ENCODE assay signal across 9 cellular contexts in the genomic region with DNA sequence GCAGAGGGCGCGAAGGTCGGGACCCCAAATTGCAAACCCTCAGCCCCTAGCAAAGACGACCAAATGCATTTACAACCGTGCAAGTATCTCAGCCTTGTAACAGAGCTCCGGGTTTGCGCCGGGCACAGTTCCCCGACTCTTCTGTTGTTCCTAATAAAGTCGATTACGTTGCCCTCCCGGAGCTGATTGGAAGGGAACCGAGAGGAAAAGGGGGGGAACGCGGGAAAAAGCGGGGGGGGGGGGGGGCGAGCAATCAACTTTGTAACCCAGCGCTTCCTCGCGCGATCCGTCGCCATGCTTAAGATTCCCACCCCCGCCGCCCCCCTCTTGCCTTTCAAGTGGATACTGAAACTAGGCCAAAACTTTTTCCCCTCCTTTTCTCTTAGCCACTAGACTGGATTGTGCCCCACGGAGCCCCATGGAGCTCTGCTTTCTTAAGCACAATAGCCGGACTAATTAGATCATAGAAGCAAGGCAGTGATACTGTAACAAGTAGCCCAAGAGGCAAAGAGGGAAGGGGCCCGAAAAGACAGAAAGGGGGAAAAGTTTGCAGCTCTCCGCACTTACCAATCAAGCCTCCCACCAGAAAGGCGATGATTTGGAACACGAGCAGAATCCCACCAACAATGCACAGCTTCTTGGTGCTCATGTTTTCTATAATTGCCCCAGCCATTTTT. TPM values are rescaled to one million over a fixed set of nuclear protein-coding genes. Genes with fewer than 3 reads are reported as not detected.
DNase-seq lines count a peak whose midpoint lies in the region; ATAC-seq and TF ChIP-seq lines count a peak whose summit lies in the region.
"Had no signal": no experiment of that assay in that cellular context is flagged by ENCODE, and none has a peak within 500 bp of the region (broad histone marks: within the 10 kb centered on the region; RNA-seq: fewer than 3 reads in every experiment).

No MANE protein-coding gene starts in this region.

- DNase-seq in EL (peak; percentile 82), NCI-H2196 treated with DMSO at 0.1 percent for 48 hours (lab: John Stamatoyannopoulos, UW; ENCODE audit: unreplicated experiment) (peak; percentile 10), colonic mucosa (peak; percentile 68), left kidney (ENCODE audit: low read depth, low spot score) (peak; percentile 79), stromal cell of bone marrow (ENCODE audit: low read depth) (peak; percentile 67)
- DNase-seq in effector CD8-positive, alpha-beta T cell (lab: John Stamatoyannopoulos, UW), result no peak

- H3K4me1 ChIP-seq in colonic mucosa, result no peaks in the 10 kb centered on the region

- peak overlapping the region; percentile 74 to 97 for H3K9ac ChIP-seq in colonic mucosa (ENCODE audit: low read depth in 2 of 2, low read length in 2 of 2)

- H3K4me3 ChIP-seq in colonic mucosa, result peak overlapping the region; percentile 59

- no peak for TF ChIP-seq CTCF in colonic mucosa (IDR thresholded peaks at IDR 0.05)

- H3K9me3 ChIP-seq in colonic mucosa, result no peaks in the 10 kb centered on the region

- ATAC-seq in HG03025 (IDR thresholded peaks at IDR 0.05; ENCODE audit: low FRiP score, unreplicated experiment) (no peak), GM21723 (IDR thresholded peaks at IDR 0.05; ENCODE audit: unreplicated experiment) (no peak)

- H3K27me3 ChIP-seq in colonic mucosa, result no peaks in the 10 kb centered on the region

- intact Hi-C loops in colonic mucosa (cut with DNase I), result loop anchor here (5.0 to 10.0 kb wide), 2 partner anchors 84 to 93 kb away; no protein-coding TSS in a partner anchor

- peak overlapping the region; percentile 62 for H3K27ac ChIP-seq in colonic mucosa

- no peaks in the 10 kb centered on the region for H3K36me3 ChIP-seq in colonic mucosa

RNA-seq across cellular contexts. Expression of a gene that starts 0.6 kb away (rescaled TPM):
- 100 to 1,000 TPM in 1 of 2 donors, 10 to 100 TPM in 1; 88.3 to 116 TPM for total RNA-seq in colonic mucosa
- total RNA-seq: T-helper 1 cell treated with Interleukin-12 subunit alpha and Interleukin-12 subunit beta and Interleukin-4 antibody, amounts not matched to agents 30 ng/mL and 1 ng/mL, for 36 hours had no signal
